Comparison of ENCODE assay signal across 34 cellular contexts in the genomic region with DNA sequence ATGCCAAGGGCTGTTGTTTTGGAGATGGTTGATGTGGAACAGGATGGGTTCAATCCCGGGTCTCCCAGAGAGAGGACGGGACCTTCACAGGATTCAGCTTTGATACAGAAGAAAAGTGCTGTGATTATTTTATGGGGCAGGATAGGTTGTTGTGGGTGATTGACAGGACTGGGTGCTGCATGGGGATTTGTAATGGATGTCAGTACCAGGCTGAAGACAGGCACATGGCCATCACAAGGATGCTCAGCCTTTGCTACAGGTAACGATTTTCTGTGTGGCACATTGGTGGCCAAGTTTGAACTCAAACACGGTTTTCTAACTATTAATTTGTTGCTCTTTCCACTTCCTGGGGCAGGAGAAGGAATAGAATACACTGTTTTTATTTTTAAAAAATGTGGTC. TPM values are rescaled to one million over a fixed set of nuclear protein-coding genes. Genes with fewer than 3 reads are reported as not detected.
"Had no signal": no experiment of that assay in that cellular context is flagged by ENCODE, and none has a peak within 500 bp of the region (broad histone marks: within the 10 kb centered on the region; RNA-seq: fewer than 3 reads in every experiment).

No MANE protein-coding gene starts in this region.

- H3K4me1 ChIP-seq: SJCRH30 had no signal

- H3K9me3 ChIP-seq: MG63, SJCRH30 had no signal

- H2AFZ ChIP-seq: PC-9 had no signal

- H3K4me3 ChIP-seq: MG63, PC-9, SJCRH30, SK-N-MC had no signal

- FAIRE-seq: RCC 7860 had no signal

- DNase-seq: Kasumi-1, MG63, NCI-H1048, NCI-H1092 treated with DMSO at 0.1 percent for 48 hours, NCI-H1105 treated with DMSO at 0.1 percent for 48 hours, NCI-H1417, NCI-H1436, NCI-H146, NCI-H1694, NCI-H187, NCI-H1930, NCI-H2029 treated with DMSO at 0.1 percent for 48 hours, NCI-H2081 treated with DMSO at 0.1 percent for 48 hours, NCI-H2107, NCI-H2171, NCI-H226, NCI-H446 treated with DMSO at 0.1 percent for 48 hours, NCI-H510A, NCI-H524, NCI-H526, NCI-H69, NCI-H774, PC-9, SHP77, SIG-M5, SJCRH30 had no signal

- H3K27me3 ChIP-seq: MG63, SJCRH30 had no signal

- ATAC-seq: Panc1, Right ventricle myocardium inferior, SK-N-SH treated with all-trans-retinoic acid at 6 μM for 48 hours had no signal

- H3K4me2 ChIP-seq: PC-9 had no signal

- H3K27ac ChIP-seq: PC-9, RWPE1, SJCRH30, SK-N-MC had no signal

- H3K36me3 ChIP-seq: MG63, SJCRH30 had no signal

RNA-seq across cellular contexts. Expression of a gene that starts 4.5 kb away (rescaled TPM):
- total RNA-seq: M059J, PC-9, Right ventricle myocardium inferior, RPMI7951, SJCRH30 had no signal
